Comparison of ENCODE assay signal across 4 cellular contexts in the genomic region with DNA sequence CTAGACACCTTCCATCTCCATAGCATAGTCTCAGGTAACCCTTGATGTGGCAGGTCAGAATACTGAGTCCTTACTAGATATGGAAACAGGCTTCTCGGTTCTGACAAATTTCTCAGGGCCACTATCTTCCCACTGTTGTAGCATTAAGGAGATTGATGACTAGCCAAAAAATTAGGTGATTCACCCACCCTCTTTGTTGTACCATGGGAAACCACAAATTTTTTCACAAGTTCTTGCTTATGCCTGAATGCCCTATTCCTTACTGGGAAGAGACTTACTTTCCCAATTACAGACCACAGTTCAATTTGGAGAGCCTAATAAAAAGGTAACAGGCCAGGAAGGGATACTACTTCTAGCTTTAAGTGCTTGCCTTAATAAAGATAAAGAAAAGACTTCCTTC.
"Had no signal": no experiment of that assay in that cellular context is flagged by ENCODE, and none has a peak within 500 bp of the region (broad histone marks: within the 10 kb centered on the region; RNA-seq: fewer than 3 reads in every experiment).

No MANE protein-coding gene starts in this region.

- H2AFZ ChIP-seq: GM23338 had no signal

- H3K4me2 ChIP-seq: GM23338 had no signal

- H3K4me3 ChIP-seq: GM23338 had no signal

- DNase-seq: H9, HCEC 1CT, KBM-7 had no signal
